In the genomic region with DNA sequence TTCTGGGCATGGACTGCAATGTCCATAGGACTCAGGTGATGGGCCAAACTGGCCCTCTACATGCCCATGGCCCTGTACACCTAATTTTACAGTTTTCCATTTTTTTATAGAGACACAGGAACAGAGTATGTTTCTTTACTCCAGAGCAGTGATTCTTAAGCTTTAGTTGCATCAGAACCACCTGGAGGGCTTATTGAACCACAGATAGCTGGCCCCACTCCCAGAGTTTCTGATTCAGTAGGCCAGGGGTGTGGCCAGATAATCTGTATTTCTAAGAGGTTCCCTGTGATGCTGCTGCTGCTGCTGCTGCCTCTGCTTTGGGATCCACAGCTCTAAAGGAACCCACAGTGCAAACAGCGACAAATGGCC, we compare ENCODE assay signal across 1 cellular context.
TF ChIP-seq lines count a peak whose summit lies in the region.

No MANE protein-coding gene starts in this region.

TF ChIP-seq in HEK293, 187 proteins besides CTCF, POLR2A, EP300 and RAD21 (continued from another document):
- TF ChIP-seq ZNF837 (tag by site-specific recombination; IDR thresholded peaks at IDR 0.05) (no peak), RBAK (tag by site-specific recombination; IDR thresholded peaks at IDR 0.05) (no peak), ZNF146 (tag by site-specific recombination; IDR thresholded peaks at IDR 0.05) (no peak), ZSCAN30 (tag by site-specific recombination; IDR thresholded peaks at IDR 0.05) (no peak), YY1 (tag by site-specific recombination; IDR thresholded peaks at IDR 0.05) (no peak), KLF10 (tag by site-specific recombination; IDR thresholded peaks at IDR 0.05) (peak; percentile 65; the same call in 1 of the 2 replicates), GLIS1 (tag by site-specific recombination; IDR thresholded peaks at IDR 0.05) (peak; percentile 17; the same call in 1 of the 2 replicates), ZNF423 (tag by site-specific recombination; IDR thresholded peaks at IDR 0.05) (no peak), ZFP69B (tag by site-specific recombination; IDR thresholded peaks at IDR 0.05) (peak; percentile 45; the same call in 1 of the 2 replicates), BCL11B (tag by site-specific recombination; IDR thresholded peaks at IDR 0.05; ENCODE audit: low read depth) (no peak), ZNF654 (tag by site-specific recombination; IDR thresholded peaks at IDR 0.05; ENCODE audit: low read depth) (no peak), YY2 (tag by site-specific recombination; IDR thresholded peaks at IDR 0.05) (no peak), ZNF350 (tag by site-specific recombination; IDR thresholded peaks at IDR 0.05) (no peak), GLI4 (tag by site-specific recombination; IDR thresholded peaks at IDR 0.05) (no peak), SP7 (tag by site-specific recombination; IDR thresholded peaks at IDR 0.05) (no peak), ZNF140 (tag by site-specific recombination; IDR thresholded peaks at IDR 0.05) (no peak), SP3 (tag by site-specific recombination; IDR thresholded peaks at IDR 0.05) (no peak), ZNF529 (tag by site-specific recombination; IDR thresholded peaks at IDR 0.05; ENCODE audit: insufficient replicate concordance) (no peak), ZNF596 (tag by site-specific recombination; IDR thresholded peaks at IDR 0.05) (no peak), ZNF239 (tag by site-specific recombination; IDR thresholded peaks at IDR 0.05) (no peak), GFI1B (tag by site-specific recombination; IDR thresholded peaks at IDR 0.05) (no peak), TCF7L2 (IDR thresholded peaks at IDR 0.05; ENCODE audit: borderline replicate concordance, low read depth, low read length) (no peak), ZBTB7A (tag by site-specific recombination; IDR thresholded peaks at IDR 0.05; ENCODE audit: low read depth) (no peak), ZNF785 (tag by site-specific recombination; IDR thresholded peaks at IDR 0.05) (no peak), ZNF184 (tag by site-specific recombination; IDR thresholded peaks at IDR 0.05) (no peak), ZNF792 (tag by site-specific recombination; IDR thresholded peaks at IDR 0.05) (no peak), KLF1 (tag by site-specific recombination; IDR thresholded peaks at IDR 0.05) (0 out of 2 replicates have a peak, but pooled peaks have one; percentile 28), ZNF768 (tag by site-specific recombination; IDR thresholded peaks at IDR 0.05) (no peak), KLF8 (tag by site-specific recombination; IDR thresholded peaks at IDR 0.05) (peak; percentile 11; the same call in 1 of the 2 replicates), OSR2 (tag by site-specific recombination; IDR thresholded peaks at IDR 0.05) (peak; percentile 95), KLF16 (tag by site-specific recombination; IDR thresholded peaks at IDR 0.05) (no peak), ZNF416 (tag by site-specific recombination; IDR thresholded peaks at IDR 0.05) (no peak), ZNF548 (tag by site-specific recombination; IDR thresholded peaks at IDR 0.05) (no peak)
- TF ChIP-seq, protein P1, sequence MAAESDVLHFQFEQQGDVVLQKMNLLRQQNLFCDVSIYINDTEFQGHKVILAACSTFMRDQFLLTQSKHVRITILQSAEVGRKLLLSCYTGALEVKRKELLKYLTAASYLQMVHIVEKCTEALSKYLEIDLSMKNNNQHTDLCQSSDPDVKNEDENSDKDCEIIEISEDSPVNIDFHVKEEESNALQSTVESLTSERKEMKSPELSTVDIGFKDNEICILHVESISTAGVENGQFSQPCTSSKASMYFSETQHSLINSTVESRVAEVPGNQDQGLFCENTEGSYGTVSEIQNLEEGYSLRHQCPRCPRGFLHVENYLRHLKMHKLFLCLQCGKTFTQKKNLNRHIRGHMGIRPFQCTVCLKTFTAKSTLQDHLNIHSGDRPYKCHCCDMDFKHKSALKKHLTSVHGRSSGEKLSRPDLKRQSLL (tag by site-specific recombination; IDR thresholded peaks at IDR 0.05) = no peak
- TF ChIP-seq, protein P2, sequence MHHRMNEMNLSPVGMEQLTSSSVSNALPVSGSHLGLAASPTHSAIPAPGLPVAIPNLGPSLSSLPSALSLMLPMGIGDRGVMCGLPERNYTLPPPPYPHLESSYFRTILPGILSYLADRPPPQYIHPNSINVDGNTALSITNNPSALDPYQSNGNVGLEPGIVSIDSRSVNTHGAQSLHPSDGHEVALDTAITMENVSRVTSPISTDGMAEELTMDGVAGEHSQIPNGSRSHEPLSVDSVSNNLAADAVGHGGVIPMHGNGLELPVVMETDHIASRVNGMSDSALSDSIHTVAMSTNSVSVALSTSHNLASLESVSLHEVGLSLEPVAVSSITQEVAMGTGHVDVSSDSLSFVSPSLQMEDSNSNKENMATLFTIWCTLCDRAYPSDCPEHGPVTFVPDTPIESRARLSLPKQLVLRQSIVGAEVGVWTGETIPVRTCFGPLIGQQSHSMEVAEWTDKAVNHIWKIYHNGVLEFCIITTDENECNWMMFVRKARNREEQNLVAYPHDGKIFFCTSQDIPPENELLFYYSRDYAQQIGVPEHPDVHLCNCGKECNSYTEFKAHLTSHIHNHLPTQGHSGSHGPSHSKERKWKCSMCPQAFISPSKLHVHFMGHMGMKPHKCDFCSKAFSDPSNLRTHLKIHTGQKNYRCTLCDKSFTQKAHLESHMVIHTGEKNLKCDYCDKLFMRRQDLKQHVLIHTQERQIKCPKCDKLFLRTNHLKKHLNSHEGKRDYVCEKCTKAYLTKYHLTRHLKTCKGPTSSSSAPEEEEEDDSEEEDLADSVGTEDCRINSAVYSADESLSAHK (tag by site-specific recombination; IDR thresholded peaks at IDR 0.05) = 0 out of 2 replicates have a peak, but pooled peaks have one; percentile 1
- TF ChIP-seq, protein P3, sequence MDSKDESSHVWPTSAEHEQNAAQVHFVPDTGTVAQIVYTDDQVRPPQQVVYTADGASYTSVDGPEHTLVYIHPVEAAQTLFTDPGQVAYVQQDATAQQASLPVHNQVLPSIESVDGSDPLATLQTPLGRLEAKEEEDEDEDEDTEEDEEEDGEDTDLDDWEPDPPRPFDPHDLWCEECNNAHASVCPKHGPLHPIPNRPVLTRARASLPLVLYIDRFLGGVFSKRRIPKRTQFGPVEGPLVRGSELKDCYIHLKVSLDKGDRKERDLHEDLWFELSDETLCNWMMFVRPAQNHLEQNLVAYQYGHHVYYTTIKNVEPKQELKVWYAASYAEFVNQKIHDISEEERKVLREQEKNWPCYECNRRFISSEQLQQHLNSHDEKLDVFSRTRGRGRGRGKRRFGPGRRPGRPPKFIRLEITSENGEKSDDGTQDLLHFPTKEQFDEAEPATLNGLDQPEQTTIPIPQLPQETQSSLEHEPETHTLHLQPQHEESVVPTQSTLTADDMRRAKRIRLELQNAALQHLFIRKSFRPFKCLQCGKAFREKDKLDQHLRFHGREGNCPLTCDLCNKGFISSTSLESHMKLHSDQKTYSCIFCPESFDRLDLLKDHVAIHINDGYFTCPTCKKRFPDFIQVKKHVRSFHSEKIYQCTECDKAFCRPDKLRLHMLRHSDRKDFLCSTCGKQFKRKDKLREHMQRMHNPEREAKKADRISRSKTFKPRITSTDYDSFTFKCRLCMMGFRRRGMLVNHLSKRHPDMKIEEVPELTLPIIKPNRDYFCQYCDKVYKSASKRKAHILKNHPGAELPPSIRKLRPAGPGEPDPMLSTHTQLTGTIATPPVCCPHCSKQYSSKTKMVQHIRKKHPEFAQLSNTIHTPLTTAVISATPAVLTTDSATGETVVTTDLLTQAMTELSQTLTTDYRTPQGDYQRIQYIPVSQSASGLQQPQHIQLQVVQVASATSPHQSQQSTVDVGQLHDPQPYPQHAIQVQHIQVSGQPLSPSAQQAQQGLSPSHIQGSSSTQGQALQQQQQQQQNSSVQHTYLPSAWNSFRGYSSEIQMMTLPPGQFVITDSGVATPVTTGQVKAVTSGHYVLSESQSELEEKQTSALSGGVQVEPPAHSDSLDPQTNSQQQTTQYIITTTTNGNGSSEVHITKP (tag by site-specific recombination; IDR thresholded peaks at IDR 0.05) = 0 out of 2 replicates have a peak, but pooled peaks have one; percentile 22
- TF ChIP-seq, protein P4, sequence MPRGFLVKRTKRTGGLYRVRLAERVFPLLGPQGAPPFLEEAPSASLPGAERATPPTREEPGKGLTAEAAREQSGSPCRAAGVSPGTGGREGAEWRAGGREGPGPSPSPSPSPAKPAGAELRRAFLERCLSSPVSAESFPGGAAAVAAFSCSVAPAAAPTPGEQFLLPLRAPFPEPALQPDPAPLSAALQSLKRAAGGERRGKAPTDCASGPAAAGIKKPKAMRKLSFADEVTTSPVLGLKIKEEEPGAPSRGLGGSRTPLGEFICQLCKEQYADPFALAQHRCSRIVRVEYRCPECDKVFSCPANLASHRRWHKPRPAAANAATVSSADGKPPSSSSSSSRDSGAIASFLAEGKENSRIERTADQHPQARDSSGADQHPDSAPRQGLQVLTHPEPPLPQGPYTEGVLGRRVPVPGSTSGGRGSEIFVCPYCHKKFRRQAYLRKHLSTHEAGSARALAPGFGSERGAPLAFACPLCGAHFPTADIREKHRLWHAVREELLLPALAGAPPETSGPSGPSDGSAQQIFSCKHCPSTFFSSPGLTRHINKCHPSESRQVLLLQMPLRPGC (tag by site-specific recombination; IDR thresholded peaks at IDR 0.05) = no peak
- TF ChIP-seq, protein P5, sequence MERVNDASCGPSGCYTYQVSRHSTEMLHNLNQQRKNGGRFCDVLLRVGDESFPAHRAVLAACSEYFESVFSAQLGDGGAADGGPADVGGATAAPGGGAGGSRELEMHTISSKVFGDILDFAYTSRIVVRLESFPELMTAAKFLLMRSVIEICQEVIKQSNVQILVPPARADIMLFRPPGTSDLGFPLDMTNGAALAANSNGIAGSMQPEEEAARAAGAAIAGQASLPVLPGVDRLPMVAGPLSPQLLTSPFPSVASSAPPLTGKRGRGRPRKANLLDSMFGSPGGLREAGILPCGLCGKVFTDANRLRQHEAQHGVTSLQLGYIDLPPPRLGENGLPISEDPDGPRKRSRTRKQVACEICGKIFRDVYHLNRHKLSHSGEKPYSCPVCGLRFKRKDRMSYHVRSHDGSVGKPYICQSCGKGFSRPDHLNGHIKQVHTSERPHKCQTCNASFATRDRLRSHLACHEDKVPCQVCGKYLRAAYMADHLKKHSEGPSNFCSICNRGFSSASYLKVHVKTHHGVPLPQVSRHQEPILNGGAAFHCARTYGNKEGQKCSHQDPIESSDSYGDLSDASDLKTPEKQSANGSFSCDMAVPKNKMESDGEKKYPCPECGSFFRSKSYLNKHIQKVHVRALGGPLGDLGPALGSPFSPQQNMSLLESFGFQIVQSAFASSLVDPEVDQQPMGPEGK (tag by site-specific recombination; IDR thresholded peaks at IDR 0.05) = no peak; the same call in 1 of the 2 replicates
- TF ChIP-seq, protein P6, sequence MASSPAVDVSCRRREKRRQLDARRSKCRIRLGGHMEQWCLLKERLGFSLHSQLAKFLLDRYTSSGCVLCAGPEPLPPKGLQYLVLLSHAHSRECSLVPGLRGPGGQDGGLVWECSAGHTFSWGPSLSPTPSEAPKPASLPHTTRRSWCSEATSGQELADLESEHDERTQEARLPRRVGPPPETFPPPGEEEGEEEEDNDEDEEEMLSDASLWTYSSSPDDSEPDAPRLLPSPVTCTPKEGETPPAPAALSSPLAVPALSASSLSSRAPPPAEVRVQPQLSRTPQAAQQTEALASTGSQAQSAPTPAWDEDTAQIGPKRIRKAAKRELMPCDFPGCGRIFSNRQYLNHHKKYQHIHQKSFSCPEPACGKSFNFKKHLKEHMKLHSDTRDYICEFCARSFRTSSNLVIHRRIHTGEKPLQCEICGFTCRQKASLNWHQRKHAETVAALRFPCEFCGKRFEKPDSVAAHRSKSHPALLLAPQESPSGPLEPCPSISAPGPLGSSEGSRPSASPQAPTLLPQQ (tag by site-specific recombination; IDR thresholded peaks at IDR 0.05) = 0 out of 2 replicates have a peak, but pooled peaks have one; percentile 57
- TF ChIP-seq, protein P7, sequence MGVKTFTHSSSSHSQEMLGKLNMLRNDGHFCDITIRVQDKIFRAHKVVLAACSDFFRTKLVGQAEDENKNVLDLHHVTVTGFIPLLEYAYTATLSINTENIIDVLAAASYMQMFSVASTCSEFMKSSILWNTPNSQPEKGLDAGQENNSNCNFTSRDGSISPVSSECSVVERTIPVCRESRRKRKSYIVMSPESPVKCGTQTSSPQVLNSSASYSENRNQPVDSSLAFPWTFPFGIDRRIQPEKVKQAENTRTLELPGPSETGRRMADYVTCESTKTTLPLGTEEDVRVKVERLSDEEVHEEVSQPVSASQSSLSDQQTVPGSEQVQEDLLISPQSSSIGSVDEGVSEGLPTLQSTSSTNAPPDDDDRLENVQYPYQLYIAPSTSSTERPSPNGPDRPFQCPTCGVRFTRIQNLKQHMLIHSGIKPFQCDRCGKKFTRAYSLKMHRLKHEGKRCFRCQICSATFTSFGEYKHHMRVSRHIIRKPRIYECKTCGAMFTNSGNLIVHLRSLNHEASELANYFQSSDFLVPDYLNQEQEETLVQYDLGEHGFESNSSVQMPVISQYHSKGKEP (tag by site-specific recombination; IDR thresholded peaks at IDR 0.05) = peak; percentile 4; the same call in 1 of the 2 replicates
